ENCODE assay signal across 11 cellular contexts in the genomic region with DNA sequence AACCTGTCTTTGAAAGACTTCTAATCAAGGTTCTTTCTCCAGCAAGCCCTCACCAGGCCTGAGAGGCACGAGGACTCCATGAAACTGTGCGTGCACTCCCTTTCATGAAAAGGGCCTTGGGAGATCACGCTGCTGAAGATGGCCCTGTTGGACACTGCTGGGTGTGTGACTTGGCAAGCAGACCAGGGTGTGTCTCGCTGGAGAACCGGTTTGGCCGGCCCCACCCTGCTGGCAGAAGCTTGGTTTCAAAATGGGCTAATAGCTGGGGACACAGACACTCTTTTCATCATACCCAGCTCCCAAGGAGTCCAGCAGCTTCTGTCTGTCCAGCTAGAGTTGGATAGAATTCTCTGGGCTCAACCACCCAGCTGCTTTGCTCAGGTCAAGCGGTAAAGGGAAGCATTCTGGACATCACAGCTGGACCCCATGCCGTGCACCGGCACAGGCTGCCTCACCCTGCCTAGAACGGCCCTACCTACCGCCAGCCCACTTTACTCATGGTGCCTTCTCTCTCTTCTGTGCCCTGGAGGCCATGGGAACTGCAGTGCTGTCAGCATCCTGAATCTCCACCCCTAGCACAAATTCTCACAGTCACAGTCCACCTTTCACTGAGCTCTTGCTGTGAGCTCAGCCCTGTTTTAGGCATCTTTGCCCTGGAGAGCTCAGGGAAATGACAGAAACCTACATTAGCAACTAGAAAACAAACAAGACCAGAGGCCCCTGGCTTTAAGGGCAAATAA. TPM values are rescaled to one million over a fixed set of nuclear protein-coding genes. Genes with fewer than 3 reads are reported as not detected.
DNase-seq lines count a peak whose midpoint lies in the region; ATAC-seq, FAIRE-seq and TF ChIP-seq lines count a peak whose summit lies in the region.
"Had no signal": no experiment of that assay in that cellular context is flagged by ENCODE, and none has a peak within 500 bp of the region (broad histone marks: within the 10 kb centered on the region; RNA-seq: fewer than 3 reads in every experiment).

No MANE protein-coding gene starts in this region.

- FAIRE-seq in H54 (lab: Jason Lieb, UNC): no peak
- FAIRE-seq: islet of Langerhans had no signal

- ATAC-seq in esophagus mucosa (peak; percentile 55), GM21390 (IDR thresholded peaks at IDR 0.05; ENCODE audit: unreplicated experiment) (no peak), HG02884 (IDR thresholded peaks at IDR 0.05; ENCODE audit: unreplicated experiment) (no peak)

- no peak overlapping the region for H3K4me3 ChIP-seq in subcutaneous abdominal adipose tissue (ENCODE audit: low read depth in 1 of 5, low read length in 5 of 5)

- no peak for TF ChIP-seq POLR2A in H54 (IDR thresholded peaks at IDR 0.05; ENCODE audit: low read depth, low read length)

- no peaks in the 10 kb centered on the region for H3K9me3 ChIP-seq in subcutaneous abdominal adipose tissue (ENCODE audit: control insufficient read depth in 5 of 5, low read length in 5 of 5)

- DNase-seq in GM03348 (ENCODE audit: low spot score) (peak; percentile 39), NCI-H510A (lab: John Stamatoyannopoulos, UW) (peak; percentile 82), H54 (ENCODE audit: insufficient read length, low spot score) (no peak)
- DNase-seq: brain microvascular endothelial cell, NCI-H1694 treated with DMSO at 0.1 percent for 48 hours, SHP77 had no signal

- peak overlapping the region in 1 of 5 donors; percentile 2 for H3K9ac ChIP-seq in subcutaneous abdominal adipose tissue (ENCODE audit: low read length in 5 of 5)

- H3K27ac ChIP-seq in subcutaneous abdominal adipose tissue (ENCODE audit: low read depth, low read length): peak overlapping the region; percentile 29
- H3K27ac ChIP-seq: brain microvascular endothelial cell had no signal

- H3K4me1 ChIP-seq in subcutaneous abdominal adipose tissue (ENCODE audit: control insufficient read depth in 5 of 5, insufficient read depth in 5 of 5, low read length in 5 of 5): peaks cover 8 to 64% (median 33%) of the 10 kb centered on the region in 5 donors

- H3K36me3 ChIP-seq in subcutaneous abdominal adipose tissue (ENCODE audit: control insufficient read depth in 5 of 5, insufficient read depth in 5 of 5, low read length in 5 of 5): no peaks in the 10 kb centered on the region
- H3K36me3 ChIP-seq: brain microvascular endothelial cell had no signal

- H3K27me3 ChIP-seq in subcutaneous abdominal adipose tissue (ENCODE audit: control insufficient read depth in 5 of 5, insufficient read depth in 4 of 5, low read length in 5 of 5): peaks cover 0 to 6% (median 0%) of the 10 kb centered on the region in 5 donors

RNA-seq across cellular contexts. Expression of gene PKP1, which starts 24.6 kb away (rescaled TPM):
- total RNA-seq in esophagus mucosa: 608 TPM
